Comparison of ENCODE assay signal across 22 cellular contexts in genomic region chrX:100748133-100748532, GRCh38. TPM values are rescaled to one million over a fixed set of nuclear protein-coding genes. Genes with fewer than 3 reads are reported as not detected.
A peak's percentile ranks its signal among the peaks of the same experiment; 100 is the strongest.
DNase-seq lines count a peak whose midpoint lies in the region; ATAC-seq, FAIRE-seq and TF ChIP-seq lines count a peak whose summit lies in the region.
"Had no signal": no experiment of that assay in that cellular context is flagged by ENCODE, and none has a peak within 500 bp of the region (broad histone marks: within the 10 kb centered on the region; RNA-seq: fewer than 3 reads in every experiment).

No MANE protein-coding gene starts in this region.

- H3K4me1 ChIP-seq in A549 (no peaks in the 10 kb centered on the region), mucosa of descending colon (ENCODE audit: low read depth) (no peaks in the 10 kb centered on the region)
- H3K4me1 ChIP-seq: parathyroid adenoma had no signal

- DNase-seq in A549 (ENCODE audit: low read depth in 1 of 2, low spot score in 1 of 2) (peak in 1 of 2 experiments; percentile 18), NCI-H460 (ENCODE audit: extremely low read depth, low read depth) (peak; percentile 58), bronchial epithelial cell (ENCODE audit: low read depth) (peak; percentile 40), mucosa of descending colon (no peak), NCI-H226 (no peak)
- DNase-seq in activated T-cell treated with anti-CD3 and anti-CD28 coated beads, Interleukin-2, amount 50 U/mL, for 4 hours: no peak
- DNase-seq in activated T-cell treated with anti-CD3 and anti-CD28 coated beads, Interleukin-2, amount 50 U/mL, for 1 hour: no peak
- DNase-seq: activated CD4-positive, alpha-beta T cell treated with anti-CD3 and anti-CD28 coated beads for 48 hours; activated effector memory CD4-positive, alpha-beta T cell treated with Interleukin-2 at 50 U/mL for 16 hours; activated naive CD8-positive, alpha-beta T cell treated with anti-CD3 and anti-CD28 coated beads, Interleukin-2, amount 50 U/mL, for 24 hours; C1 segment of cervical spinal cord; glutamatergic neuron; lower lobe of right lung; naive thymus-derived CD4-positive, alpha-beta T cell; NCI-H1436 treated with DMSO at 0.1 percent for 48 hours; NCI-H82; sigmoid colon; stomach had no signal

- no peak for TF ChIP-seq RAD21 in A549 (conservative IDR thresholded peaks at IDR 0.05 in 1 of 2, IDR thresholded peaks at IDR 0.05 in 1 of 2)

- TF ChIP-seq CTCF in A549 (IDR thresholded peaks at IDR 0.05): no peak
- no peak for TF ChIP-seq CTCF in bronchial epithelial cell (IDR thresholded peaks at IDR 0.05; ENCODE audit: insufficient read depth, low read length, severe bottlenecking)
- no peak for TF ChIP-seq CTCF in mucosa of descending colon (IDR thresholded peaks at IDR 0.05)

- peaks cover 15% of the 10 kb centered on the region for H3K27me3 Mint-ChIP-seq in activated T-cell treated with anti-CD3 and anti-CD28 coated beads, Interleukin-2, amount 50 U/mL, for 4 hours (ENCODE audit: low read depth)

- no peak for TF ChIP-seq POLR2A in A549 (IDR thresholded peaks at IDR 0.05; ENCODE audit: low read length)

- H3K4me3 ChIP-seq in A549 (no peak overlapping the region), bronchial epithelial cell (ENCODE audit: low read depth, low read length) (no peak overlapping the region), mucosa of descending colon (no peak overlapping the region)
- H3K4me3 ChIP-seq: GM12878, lower lobe of right lung, sigmoid colon, stomach had no signal

- no peak overlapping the region for H3K4me2 ChIP-seq in A549

- CTCF ChIA-PET in A549 (lab: Yijun Ruan, JAX): no interaction called here

- intact Hi-C loops in mucosa of descending colon (cut with DNase I, micrococcal nuclease): no loop called here

- ATAC-seq in A549 (peak in 1 of 2 experiments; percentile 62; a peak in 2 of 6 replicates), mucosa of descending colon (peak; percentile 69), HG03520 (IDR thresholded peaks at IDR 0.05; ENCODE audit: unreplicated experiment) (no peak)
- no peak for ATAC-seq in activated T-cell treated with anti-CD3 and anti-CD28 coated beads, Interleukin-2, amount 50 U/mL, for 4 hours
- ATAC-seq: activated naive CD8-positive, alpha-beta T cell treated with anti-CD3 and anti-CD28 coated beads, Interleukin-2, amount 50 U/mL, for 24 hours; GM12878; lower lobe of right lung; naive thymus-derived CD4-positive, alpha-beta T cell had no signal

- no peak overlapping the region for H3K27ac ChIP-seq in A549
- H3K27ac ChIP-seq: lower lobe of right lung, parathyroid adenoma, stomach had no signal

- POLR2A ChIA-PET in A549 (lab: Yijun Ruan, JAX): no interaction called here

- H3K36me3 Mint-ChIP-seq in activated T-cell treated with anti-CD3 and anti-CD28 coated beads, Interleukin-2, amount 50 U/mL, for 4 hours (ENCODE audit: insufficient read depth): no peaks in the 10 kb centered on the region
- H3K36me3 Mint-ChIP-seq: naive thymus-derived CD4-positive, alpha-beta T cell had no signal

- no peaks in the 10 kb centered on the region for H3K4me1 Mint-ChIP-seq in activated T-cell treated with anti-CD3 and anti-CD28 coated beads, Interleukin-2, amount 50 U/mL, for 4 hours (ENCODE audit: low read depth)
- H3K4me1 Mint-ChIP-seq: activated naive CD8-positive, alpha-beta T cell treated with anti-CD3 and anti-CD28 coated beads, Interleukin-2, amount 50 U/mL, for 24 hours had no signal

- H3K36me3 ChIP-seq in bronchial epithelial cell (ENCODE audit: control insufficient read depth, insufficient read depth, low read length) (no peaks in the 10 kb centered on the region), mucosa of descending colon (ENCODE audit: low read depth) (no peaks in the 10 kb centered on the region)
- H3K36me3 ChIP-seq: lower lobe of right lung, sigmoid colon, stomach had no signal

- WGBS in A549 (ENCODE audit: missing lambda C conversion rate): 4% methylated on average over 2 of the region's 2 CpGs

- no peak for TF ChIP-seq EP300 in A549 (IDR thresholded peaks at IDR 0.05)

- H3K27me3 ChIP-seq in bronchial epithelial cell (ENCODE audit: control insufficient read depth, insufficient read depth, low read length): no peaks in the 10 kb centered on the region
- H3K27me3 ChIP-seq: sigmoid colon had no signal

- H3K4me3 Mint-ChIP-seq in activated T-cell treated with anti-CD3 and anti-CD28 coated beads, Interleukin-2, amount 50 U/mL, for 4 hours: no peak overlapping the region
- H3K4me3 Mint-ChIP-seq: activated naive CD8-positive, alpha-beta T cell treated with anti-CD3 and anti-CD28 coated beads, Interleukin-2, amount 50 U/mL, for 24 hours; naive thymus-derived CD4-positive, alpha-beta T cell had no signal

- H3K9me3 ChIP-seq in A549 (no peaks in the 10 kb centered on the region), mucosa of descending colon (no peaks in the 10 kb centered on the region)
- H3K9me3 ChIP-seq: lower lobe of right lung, sigmoid colon, stomach had no signal

- FAIRE-seq in A549 (lab: Jason Lieb, UNC) (peak; percentile 98), bronchial epithelial cell (lab: Jason Lieb, UNC) (no peak)
- FAIRE-seq: GM12878, H54 had no signal

- H3K9me3 Mint-ChIP-seq in activated T-cell treated with anti-CD3 and anti-CD28 coated beads, Interleukin-2, amount 50 U/mL, for 4 hours: no peaks in the 10 kb centered on the region
- H3K9me3 Mint-ChIP-seq: activated naive CD8-positive, alpha-beta T cell treated with anti-CD3 and anti-CD28 coated beads, Interleukin-2, amount 50 U/mL, for 24 hours; naive thymus-derived CD4-positive, alpha-beta T cell had no signal

TF ChIP-seq in A549, 52 proteins besides CTCF, POLR2A, EP300 and RAD21:
- TF ChIP-seq MYC (IDR thresholded peaks at IDR 0.05; ENCODE audit: borderline replicate concordance, low read length) (no peak), GATA3 (IDR thresholded peaks at IDR 0.05; ENCODE audit: borderline replicate concordance) (peak; percentile 47; the same call in 1 of the 2 replicates)

RNA-seq across cellular contexts. Expression of gene SYTL4, which starts 16.2 kb away (rescaled TPM):
- 3.9 and 4.3 TPM in 2 replicates for polyA plus RNA-seq in A549 (2011; rRNA removed)
- 0.86 and 1.1 TPM in 2 replicates for polyA plus RNA-seq in A549 (2012; cell fraction: cytosol; rRNA removed)
- 1.6 and 2.3 TPM in 2 replicates for polyA plus RNA-seq in A549 (2012; cell fraction: nucleus; rRNA removed)
- 3.1 to 3.6 TPM (median 3.3 TPM) in 3 replicates for polyA plus RNA-seq in A549 (2017; fragmentation: RNase III; extraction: RNeasy Plus Mini Kit Qiagen cat#74134 plus additional on column Dnase treatment)
- 1.5 and 2.6 TPM in 2 replicates for polyA minus RNA-seq in A549 (2011; rRNA and poly(A)+ RNA removed)
- total RNA-seq in NCI-H460 (2014; rRNA removed; shearing (Covaris generic)): 7.4 and 9.7 TPM in 2 replicates
- 8.1 and 12.8 TPM in 2 replicates for polyA plus RNA-seq in NCI-H460 (2014; cell fraction: nucleus; rRNA removed)
- 0.26 and 0.77 TPM in 2 replicates for total RNA-seq in bronchial epithelial cell
- 10 to 100 TPM; 35.7 to 47.1 (median 44.3) TPM for total RNA-seq in mucosa of descending colon
- total RNA-seq in activated T-cell treated with anti-CD3 and anti-CD28 coated beads, Interleukin-2, amount 50 U/mL, for 4 hours: under 1 TPM; 0.08 to 0.13 (median 0.11) TPM
- polyA plus RNA-seq: naive thymus-derived CD4-positive, alpha-beta T cell had no signal

Comparison
In these comparisons a context has a peak if more than half of its experiments do, and no peak if none do; other contexts are left out.
1. DNase-seq: peak in NCI-H460 (single experiment) and bronchial epithelial cell (single experiment); none in mucosa of descending colon (0 of 3), NCI-H226 (single experiment), activated T-cell treated with anti-CD3 and anti-CD28 coated beads, Interleukin-2, amount 50 U/mL, for 4 hours (single experiment) and activated T-cell treated with anti-CD3 and anti-CD28 coated beads, Interleukin-2, amount 50 U/mL, for 1 hour (single experiment).